9 cellular contexts compared by ENCODE assay signal in genomic region chr11:30914143-30914762, GRCh38.
A peak's percentile ranks its signal among the peaks of the same experiment; 100 is the strongest.
DNase-seq lines count a peak whose midpoint lies in the region; FAIRE-seq and TF ChIP-seq lines count a peak whose summit lies in the region.
"Had no signal": no experiment of that assay in that cellular context is flagged by ENCODE, and none has a peak within 500 bp of the region (broad histone marks: within the 10 kb centered on the region; RNA-seq: fewer than 3 reads in every experiment).

No MANE protein-coding gene starts in this region.

- H3K4me3 ChIP-seq in bronchial epithelial cell (ENCODE audit: low read depth, low read length) (no peak overlapping the region), kidney epithelial cell (ENCODE audit: low read depth, low read length) (no peak overlapping the region), transverse colon (no peak overlapping the region)

- TF ChIP-seq CTCF in bronchial epithelial cell (IDR thresholded peaks at IDR 0.05; ENCODE audit: insufficient read depth, low read length, severe bottlenecking) (peak; percentile 82), kidney epithelial cell (IDR thresholded peaks at IDR 0.05; ENCODE audit: insufficient read depth, low read length, poor library complexity, severe bottlenecking) (peak; percentile 97), transverse colon (IDR thresholded peaks at IDR 0.05) (peak; percentile 19 to 33 (median 26))

- intact Hi-C loops in transverse colon (cut with DNase I; ENCODE audit: low total_unique reads) = no loop called here
- intact Hi-C loops in activated T-helper 1 cell treated with anti-CD3 and anti-CD28 coated beads, Interleukin-12 subunit alpha, Interleukin-12 subunit beta, Interleukin-2, Interleukin-4 antibody, amounts not matched to agents 30 ng/mL and 10 ng/mL and 1 ng/mL, durations not matched to agents 14 hours and 24 hours and 36 hours (cut with micrococcal nuclease) = no loop called here

- no peak overlapping the region for H3K4me3 Mint-ChIP-seq in activated T-helper 1 cell treated with anti-CD3 and anti-CD28 coated beads, Interleukin-12 subunit alpha, Interleukin-12 subunit beta, Interleukin-2, Interleukin-4 antibody, amounts not matched to agents 30 ng/mL and 10 ng/mL and 1 ng/mL, durations not matched to agents 14 hours and 24 hours and 36 hours
- H3K4me3 Mint-ChIP-seq: memory B cell had no signal

- peaks cover 2% of the 10 kb centered on the region for H3K27me3 Mint-ChIP-seq in activated T-helper 1 cell treated with anti-CD3 and anti-CD28 coated beads, Interleukin-12 subunit alpha, Interleukin-12 subunit beta, Interleukin-2, Interleukin-4 antibody, amounts not matched to agents 30 ng/mL and 10 ng/mL and 1 ng/mL, durations not matched to agents 14 hours and 24 hours and 36 hours (ENCODE audit: insufficient read depth)

- TF ChIP-seq EP300 in transverse colon (IDR thresholded peaks at IDR 0.05; ENCODE audit: low read depth) = no peak

- no peak overlapping the region for H3K27ac ChIP-seq in transverse colon

- no peaks in the 10 kb centered on the region for H3K36me3 ChIP-seq in bronchial epithelial cell (ENCODE audit: control insufficient read depth, insufficient read depth, low read length)
- H3K36me3 ChIP-seq in kidney epithelial cell (ENCODE audit: control insufficient read depth, insufficient read depth, low read length) = no peaks in the 10 kb centered on the region
- H3K36me3 ChIP-seq in transverse colon = no peaks in the 10 kb centered on the region

- TF ChIP-seq POLR2A in transverse colon (IDR thresholded peaks at IDR 0.05) = no peak

- H3K4me1 ChIP-seq in transverse colon = no peaks in the 10 kb centered on the region

- DNase-seq in DMS114 treated with DMSO at 0.1 percent for 48 hours (lab: John Stamatoyannopoulos, UW; ENCODE audit: unreplicated experiment) (peak; percentile 90), GOT3 (lab: John Stamatoyannopoulos, UW) (peak; percentile 6), NCI-H526 (lab: John Stamatoyannopoulos, UW) (peak; percentile 66 to 87), bronchial epithelial cell (ENCODE audit: low read depth) (peak; percentile 59), kidney epithelial cell (ENCODE audit: low read depth) (peak; percentile 35), transverse colon (peak; percentile 40), GM19238 (ENCODE audit: insufficient read length, low spot score) (no peak)
- DNase-seq in activated T-helper 1 cell treated with anti-CD3 and anti-CD28 coated beads, Interleukin-12 subunit alpha, Interleukin-12 subunit beta, Interleukin-2, Interleukin-4 antibody, amounts not matched to agents 30 ng/mL and 10 ng/mL and 1 ng/mL, durations not matched to agents 14 hours and 24 hours and 36 hours (ENCODE audit: low spot score) = no peak

- H3K4me1 Mint-ChIP-seq in activated T-helper 1 cell treated with anti-CD3 and anti-CD28 coated beads, Interleukin-12 subunit alpha, Interleukin-12 subunit beta, Interleukin-2, Interleukin-4 antibody, amounts not matched to agents 30 ng/mL and 10 ng/mL and 1 ng/mL, durations not matched to agents 14 hours and 24 hours and 36 hours (ENCODE audit: low read depth) = no peaks in the 10 kb centered on the region
- H3K4me1 Mint-ChIP-seq: memory B cell had no signal

- H3K27ac Mint-ChIP-seq in activated T-helper 1 cell treated with anti-CD3 and anti-CD28 coated beads, Interleukin-12 subunit alpha, Interleukin-12 subunit beta, Interleukin-2, Interleukin-4 antibody, amounts not matched to agents 30 ng/mL and 10 ng/mL and 1 ng/mL, durations not matched to agents 14 hours and 24 hours and 36 hours = no peak overlapping the region
- H3K27ac Mint-ChIP-seq: memory B cell had no signal

- no peaks in the 10 kb centered on the region for H3K9me3 ChIP-seq in transverse colon

- no peaks in the 10 kb centered on the region for H3K27me3 ChIP-seq in bronchial epithelial cell (ENCODE audit: control insufficient read depth, insufficient read depth, low read length)
- no peaks in the 10 kb centered on the region for H3K27me3 ChIP-seq in kidney epithelial cell (ENCODE audit: control insufficient read depth, insufficient read depth, low read length)
- no peaks in the 10 kb centered on the region for H3K27me3 ChIP-seq in transverse colon

- WGBS in transverse colon (ENCODE audit: low coverage in 1 of 2), 2 donors = 20 to 60% methylated on average over 1 to 8 of the region's 8 CpGs

- H3K36me3 Mint-ChIP-seq in activated T-helper 1 cell treated with anti-CD3 and anti-CD28 coated beads, Interleukin-12 subunit alpha, Interleukin-12 subunit beta, Interleukin-2, Interleukin-4 antibody, amounts not matched to agents 30 ng/mL and 10 ng/mL and 1 ng/mL, durations not matched to agents 14 hours and 24 hours and 36 hours (ENCODE audit: low read depth) = no peaks in the 10 kb centered on the region
- H3K36me3 Mint-ChIP-seq: memory B cell had no signal

- no peaks in the 10 kb centered on the region for H3K9me3 Mint-ChIP-seq in activated T-helper 1 cell treated with anti-CD3 and anti-CD28 coated beads, Interleukin-12 subunit alpha, Interleukin-12 subunit beta, Interleukin-2, Interleukin-4 antibody, amounts not matched to agents 30 ng/mL and 10 ng/mL and 1 ng/mL, durations not matched to agents 14 hours and 24 hours and 36 hours
- H3K9me3 Mint-ChIP-seq: memory B cell had no signal

- in situ Hi-C loops in transverse colon (cut with MboI; ENCODE audit: low pct_ligation_motif_present in 1 of 4, low pct_unique_long_range_greater_than_20kb in 1 of 4, low sequenced_read_pairs in 3 of 4) = loop anchor here in 3 of 4 donors (10.0 to 25.0 kb wide), 3 partner anchors 549 to 569 kb away; no protein-coding TSS in a partner anchor

- no peak for FAIRE-seq in bronchial epithelial cell (lab: Jason Lieb, UNC)

Comparison
In these comparisons a context has a peak if more than half of its experiments do, and no peak if none do; other contexts are left out.
1. DNase-seq: peak in DMS114 treated with DMSO at 0.1 percent for 48 hours (single experiment), GOT3 (single experiment), NCI-H526 (2 of 2), bronchial epithelial cell (single experiment), kidney epithelial cell (single experiment) and transverse colon (single experiment); none in activated T-helper 1 cell treated with anti-CD3 and anti-CD28 coated beads, Interleukin-12 subunit alpha, Interleukin-12 subunit beta, Interleukin-2, Interleukin-4 antibody, amounts not matched to agents 30 ng/mL and 10 ng/mL and 1 ng/mL, durations not matched to agents 14 hours and 24 hours and 36 hours (single experiment) and GM19238 (single experiment).
2. CTCF ChIP-seq: peak in every context shown above with its lines; median percentile 97 in kidney epithelial cell; 82 in bronchial epithelial cell; 26 in transverse colon.